In the genomic region with DNA sequence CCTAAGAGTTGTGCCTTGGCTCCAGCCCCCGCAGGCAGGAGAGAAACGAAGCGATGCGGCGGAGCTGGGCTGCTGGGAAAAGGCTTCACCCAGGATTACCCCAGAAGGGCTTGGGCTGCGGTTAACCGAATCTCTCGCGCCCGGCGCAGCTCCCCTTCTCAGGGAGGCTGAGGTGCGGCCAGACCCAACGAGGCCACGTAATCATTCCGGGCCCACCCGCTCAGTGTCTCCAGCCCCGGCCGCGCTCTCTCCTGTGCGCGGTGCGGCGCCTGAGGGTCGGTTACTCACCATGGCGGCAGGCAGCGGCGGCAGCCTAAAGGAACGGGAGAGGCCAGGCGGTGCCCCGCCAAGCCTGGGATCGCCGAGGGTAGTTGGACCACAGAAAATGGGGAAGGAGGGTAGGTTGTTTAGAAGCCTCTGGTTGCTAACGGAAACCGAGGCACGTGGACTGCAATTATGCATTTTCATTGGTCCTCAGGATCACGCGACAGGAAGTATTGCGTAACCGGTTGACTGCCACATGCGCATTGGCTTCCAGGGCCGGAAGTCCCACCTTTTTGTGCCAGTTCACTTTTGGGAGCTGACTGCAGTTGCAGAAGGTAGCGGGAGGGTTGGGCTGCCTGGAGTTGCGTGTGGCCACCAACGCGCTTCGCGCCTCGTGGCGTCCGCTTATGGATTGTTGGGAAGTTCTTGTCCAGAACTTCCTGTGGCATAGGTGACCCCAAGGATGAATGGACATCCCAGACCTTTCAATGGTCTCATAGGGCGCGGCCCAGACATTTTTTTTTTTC, we compare ENCODE assay signal across 8 cellular contexts. TPM values are rescaled to one million over a fixed set of nuclear protein-coding genes. Genes with fewer than 3 reads are reported as not detected.
DNase-seq lines count a peak whose midpoint lies in the region; TF ChIP-seq lines count a peak whose summit lies in the region.

A gene with protein sequence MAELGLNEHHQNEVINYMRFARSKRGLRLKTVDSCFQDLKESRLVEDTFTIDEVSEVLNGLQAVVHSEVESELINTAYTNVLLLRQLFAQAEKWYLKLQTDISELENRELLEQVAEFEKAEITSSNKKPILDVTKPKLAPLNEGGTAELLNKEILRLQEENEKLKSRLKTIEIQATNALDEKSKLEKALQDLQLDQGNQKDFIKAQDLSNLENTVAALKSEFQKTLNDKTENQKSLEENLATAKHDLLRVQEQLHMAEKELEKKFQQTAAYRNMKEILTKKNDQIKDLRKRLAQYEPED (minus strand): TSS at position 419 of the 791 bp plus-strand sequence. CDS start 128 bp downstream, at position 291.

- H3K9me3 Mint-ChIP-seq in activated naive CD8-positive, alpha-beta T cell (ENCODE audit: low read depth) = no peaks in the 10 kb centered on the region

- H2AFZ ChIP-seq in osteoblast (ENCODE audit: low read length) = peak within 1 kb of the TSS; percentile 95

- H3K9ac ChIP-seq in ES-I3 (ENCODE audit: low read depth, low read length) = peak within 1 kb of the TSS; percentile 50

- peak within 1 kb of the TSS; percentile 92 for H3K4me3 Mint-ChIP-seq in activated naive CD8-positive, alpha-beta T cell

- H3K4me1 Mint-ChIP-seq in activated naive CD8-positive, alpha-beta T cell (ENCODE audit: low read depth) = peaks cover 13% of the 10 kb centered on the region

- H3K36me3 Mint-ChIP-seq in activated naive CD8-positive, alpha-beta T cell = peaks cover 9% of the 10 kb centered on the region

- TF ChIP-seq POLR2A in testis (IDR thresholded peaks at IDR 0.05) = no peak

- peak; percentile 98 for DNase-seq in HFF-Myc (ENCODE audit: extremely low read depth, low read depth)
- peak; percentile 87 for DNase-seq in NCI-H1092 treated with DMSO at 0.1 percent for 48 hours (lab: John Stamatoyannopoulos, UW)
- DNase-seq in SKM-1 (lab: John Stamatoyannopoulos, UW; ENCODE audit: unreplicated experiment) = peak; percentile 96
- peak; percentile 85 to 96 (median 92) for DNase-seq in head of caudate nucleus
- DNase-seq in osteoblast (ENCODE audit: insufficient read length, low spot score, missing footprints) = peak; percentile 94
- peak; percentile 97 for DNase-seq in testis

- H3K36me3 ChIP-seq in ES-I3 (ENCODE audit: insufficient read depth, low read length) (no peaks in the 10 kb centered on the region), osteoblast (ENCODE audit: insufficient read depth, low read length) (no peaks in the 10 kb centered on the region), testis (ENCODE audit: low read depth, missing control alignments) (no peaks in the 10 kb centered on the region)

- H3K27me3 ChIP-seq in osteoblast (ENCODE audit: insufficient read depth, low read length) (peaks cover 13% of the 10 kb centered on the region), testis (no peaks in the 10 kb centered on the region)

- H3K27me3 Mint-ChIP-seq in activated naive CD8-positive, alpha-beta T cell = no peaks in the 10 kb centered on the region

- TF ChIP-seq CTCF in HFF-Myc (IDR thresholded peaks at IDR 0.05; ENCODE audit: low read depth, low read length, missing control alignments) (no peak), osteoblast (IDR thresholded peaks at IDR 0.05; ENCODE audit: extremely low read depth, low read depth, low read length) (no peak), testis (IDR thresholded peaks at IDR 0.05) (peak in 1 of 3 experiments; percentile 1)

- H3K27ac ChIP-seq in osteoblast (ENCODE audit: low read depth, low read length) = peak within 1 kb of the TSS; percentile 61
- H3K27ac ChIP-seq in testis = peak within 1 kb of the TSS; percentile 57 to 66

- peak within 1 kb of the TSS; percentile 88 for H3K4me3 ChIP-seq in HFF-Myc (replicated peaks; ENCODE audit: low read depth, low read length)
- H3K4me3 ChIP-seq in osteoblast (ENCODE audit: insufficient read depth, low read length) = peak within 1 kb of the TSS; percentile 90
- H3K4me3 ChIP-seq in testis = peak within 1 kb of the TSS; percentile 89 to 91

- H3K79me2 ChIP-seq in osteoblast (ENCODE audit: insufficient read depth, low read length) = no peaks in the 10 kb centered on the region

- no peaks in the 10 kb centered on the region for H4K20me1 ChIP-seq in osteoblast (ENCODE audit: insufficient read depth, low read length)

- intact Hi-C loops in head of caudate nucleus (cut with DNase I) (no loop called here), testis (cut with DNase I; ENCODE audit: low total_unique reads) (no loop called here)

- H3K9me3 ChIP-seq in ES-I3 (ENCODE audit: control insufficient read depth, insufficient read depth, low read length) (no peaks in the 10 kb centered on the region), osteoblast (ENCODE audit: low read depth, low read length) (no peaks in the 10 kb centered on the region), testis (no peaks in the 10 kb centered on the region)

- peak within 1 kb of the TSS; percentile 95 for H3K4me2 ChIP-seq in osteoblast (ENCODE audit: insufficient read depth, low read length)

- H3K4me1 ChIP-seq in ES-I3 (ENCODE audit: insufficient read depth, low read length) (no peaks in the 10 kb centered on the region; the same call in 1 of the 2 replicates), osteoblast (ENCODE audit: insufficient read depth, low read length) (peaks cover 7% of the 10 kb centered on the region), testis (no peaks in the 10 kb centered on the region)

- 3 to 7% methylated on average over 13 to 52 of the region's 52 CpGs for WGBS in testis, 2 donors

- H3K27ac Mint-ChIP-seq in activated naive CD8-positive, alpha-beta T cell = peak within 1 kb of the TSS; percentile 65

RNA-seq across cellular contexts. Expression of the gene that starts here (rescaled TPM):
- 24.8 and 26.1 TPM in 2 replicates for total RNA-seq in osteoblast
- 10 to 100 TPM; 55.6 to 66.4 TPM for total RNA-seq in testis
- polyA plus RNA-seq in testis (ENCODE audit: insufficient read depth, low read depth, low replicate concordance) = 156 TPM

Comparison
In these comparisons a context has a peak if more than half of its experiments do, and no peak if none do; other contexts are left out.
1. Peak in every context shown above with its lines: DNase-seq, H3K4me3 ChIP-seq and H3K27ac ChIP-seq.